14 cellular contexts compared by ENCODE assay signal in the genomic region with DNA sequence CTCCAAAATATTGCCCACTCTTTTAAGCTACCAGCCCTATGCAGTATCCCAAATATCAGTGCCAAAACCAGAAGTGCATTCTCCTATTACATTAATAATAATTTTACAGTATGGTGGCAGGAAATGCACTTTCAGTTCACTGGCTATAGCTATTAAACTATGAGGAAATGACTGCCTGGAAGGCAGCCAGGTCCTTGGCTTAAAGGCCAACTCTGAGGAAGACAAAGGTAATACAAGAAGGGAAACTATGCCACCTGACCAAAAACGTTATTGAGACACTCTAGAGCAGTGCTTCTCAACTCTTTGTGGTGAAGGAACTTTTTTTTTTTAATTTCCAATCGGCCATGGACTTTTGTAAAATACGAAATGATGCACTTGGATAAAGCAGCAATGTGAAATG.
DNase-seq lines count a peak whose midpoint lies in the region; ATAC-seq and TF ChIP-seq lines count a peak whose summit lies in the region.
"Had no signal": no experiment of that assay in that cellular context is flagged by ENCODE, and none has a peak within 500 bp of the region (broad histone marks: within the 10 kb centered on the region; RNA-seq: fewer than 3 reads in every experiment).

No MANE protein-coding gene starts in this region.

- no peaks in the 10 kb centered on the region for H4K20me1 ChIP-seq in HCT116 (ENCODE audit: insufficient read depth)

- no peaks in the 10 kb centered on the region for H3K36me3 Mint-ChIP-seq in activated naive CD4-positive, alpha-beta T cell treated with anti-CD3 and anti-CD28 coated beads, Interleukin-2, amount 10 ng/mL, durations not matched to agents 7 days and 5 days

- H3K9me3 Mint-ChIP-seq in activated naive CD4-positive, alpha-beta T cell treated with anti-CD3 and anti-CD28 coated beads, Interleukin-2, amount 10 ng/mL, durations not matched to agents 7 days and 5 days, result peaks cover 3% of the 10 kb centered on the region

- no peak overlapping the region for H3K9ac ChIP-seq in HCT116 (ENCODE audit: low read length)

- TF ChIP-seq CTCF in A673 (conservative IDR thresholded peaks at IDR 0.05; ENCODE audit: low read depth, low read length), result no peak
- TF ChIP-seq CTCF in HCT116 (IDR thresholded peaks at IDR 0.05 in 2 of 3, conservative IDR thresholded peaks at IDR 0.05 in 1 of 3; ENCODE audit: borderline replicate concordance in 1 of 3, insufficient read depth in 1 of 3, low read depth in 2 of 3, low read length in 2 of 3), result no peak
- no peak for TF ChIP-seq CTCF in fibroblast of pulmonary artery (IDR thresholded peaks at IDR 0.05; ENCODE audit: low read length, missing control alignments)

- H3K79me2 ChIP-seq in HCT116 (ENCODE audit: insufficient read depth, low read length), result no peaks in the 10 kb centered on the region

- H3K4me1 Mint-ChIP-seq in activated naive CD4-positive, alpha-beta T cell treated with anti-CD3 and anti-CD28 coated beads, Interleukin-2, amount 10 ng/mL, durations not matched to agents 7 days and 5 days, result no peaks in the 10 kb centered on the region

- H2AFZ ChIP-seq in HCT116 (ENCODE audit: low read depth, low read length, poor library complexity, severe bottlenecking), result no peak overlapping the region

- H3K27me3 Mint-ChIP-seq in activated naive CD4-positive, alpha-beta T cell treated with anti-CD3 and anti-CD28 coated beads, Interleukin-2, amount 10 ng/mL, durations not matched to agents 7 days and 5 days, result no peaks in the 10 kb centered on the region

- no peak overlapping the region for H3K4me3 ChIP-seq in A673 (ENCODE audit: low read depth, low read length, poor library complexity, severe bottlenecking)
- H3K4me3 ChIP-seq in HCT116 (replicated peaks in 1 of 2; ENCODE audit: low read depth in 1 of 2, low read length in 2 of 2), result no peak overlapping the region
- no peak overlapping the region for H3K4me3 ChIP-seq in fibroblast of pulmonary artery (replicated peaks; ENCODE audit: low read depth, low read length)
- H3K4me3 ChIP-seq: coronary artery had no signal

- no peak overlapping the region for H3K4me3 Mint-ChIP-seq in activated naive CD4-positive, alpha-beta T cell treated with anti-CD3 and anti-CD28 coated beads, Interleukin-2, amount 10 ng/mL, durations not matched to agents 7 days and 5 days

- CTCF ChIA-PET in A673 (lab: Charles Lee) (no interaction called here), HCT116 (lab: Charles Lee) (no interaction called here)
- CTCF ChIA-PET in activated naive CD4-positive, alpha-beta T cell treated with anti-CD3 and anti-CD28 coated beads, Interleukin-2, amount 10 ng/mL, durations not matched to agents 7 days and 5 days (lab: Charles Lee), result no interaction called here

- RAD21 ChIA-PET in HCT116 (lab: Charles Lee; ENCODE audit: low non-redundant PET in 1 of 2, low total read pairs in 2 of 2, uncharacterized antibody in 2 of 2, unreplicated experiment in 2 of 2), result no interaction called here

- peak; percentile 8 for DNase-seq in A673 (ENCODE audit: low spot score)
- DNase-seq in HCT116 (ENCODE audit: low read depth, low spot score), result no peak
- peak; percentile 47 for DNase-seq in NCI-H69 (lab: John Stamatoyannopoulos, UW)
- DNase-seq in fibroblast of pulmonary artery (ENCODE audit: low read depth), result peak; percentile 21
- DNase-seq in activated naive CD4-positive, alpha-beta T cell treated with anti-CD3 and anti-CD28 coated beads, Interleukin-2, amount 10 ng/mL, durations not matched to agents 7 days and 5 days, result no peak
- DNase-seq in D341Med (ENCODE audit: low spot score), result no peak
- DNase-seq: occipital lobe; stimulated activated CD4-positive, alpha-beta T cell treated with anti-CD3 and anti-CD28 coated beads, Interleukin-2, amount 100 ng/mL, for 48 hours; stimulated activated naive CD4-positive, alpha-beta T cell; T-helper 9 cell had no signal

- H3K27me3 ChIP-seq in A673 (replicated peaks; ENCODE audit: insufficient read depth, low read depth, low read length, poor library complexity) (no peaks in the 10 kb centered on the region), HCT116 (ENCODE audit: insufficient read depth, low read length) (no peaks in the 10 kb centered on the region)

- no TSS peak for BruUV-seq in A673 (replicated peaks; lab: Mats Ljungman, UMichigan)
- BruUV-seq in HCT116 (replicated peaks; lab: Mats Ljungman, UMichigan), result no TSS peak

- H3K4me2 ChIP-seq in HCT116 (ENCODE audit: low read length), result 0 out of 2 replicates have a peak overlapping the region, but pooled peaks have one; percentile 21

- H3K27ac Mint-ChIP-seq in activated naive CD4-positive, alpha-beta T cell treated with anti-CD3 and anti-CD28 coated beads, Interleukin-2, amount 10 ng/mL, durations not matched to agents 7 days and 5 days, result no peak overlapping the region
- H3K27ac Mint-ChIP-seq: activated naive CD4-positive, alpha-beta T cell treated with anti-CD3 and anti-CD28 coated beads, Interleukin-2, amount 50 U/mL, for 72 hours had no signal

- no peak for TF ChIP-seq RAD21 in HCT116 (IDR thresholded peaks at IDR 0.05; ENCODE audit: low read depth)

- no peak for TF ChIP-seq POLR2A in HCT116 (IDR thresholded peaks at IDR 0.05; ENCODE audit: borderline replicate concordance, extremely low read depth, insufficient read depth, insufficient read length)

- ATAC-seq in HCT116 (no peak), HG03520 (IDR thresholded peaks at IDR 0.05; ENCODE audit: unreplicated experiment) (no peak), HG02852 (IDR thresholded peaks at IDR 0.05; ENCODE audit: unreplicated experiment) (no peak)
- ATAC-seq: activated naive CD4-positive, alpha-beta T cell treated with anti-CD3 and anti-CD28 coated beads, Interleukin-2, amount 50 U/mL, for 72 hours had no signal

- H3K36me3 ChIP-seq in A673 (ENCODE audit: insufficient read depth, low read length, poor library complexity, severe bottlenecking), result no peaks in the 10 kb centered on the region
- H3K36me3 ChIP-seq in HCT116 (ENCODE audit: control insufficient read depth in 1 of 2, insufficient read depth in 2 of 2, low read length in 2 of 2), result no peaks in the 10 kb centered on the region

- POLR2A ChIA-PET in A673 (lab: Charles Lee; ENCODE audit: low non-redundant PET) (no interaction called here), HCT116 (lab: Charles Lee) (no interaction called here)

- no peak overlapping the region for H3K27ac ChIP-seq in A673 (ENCODE audit: low read depth, low read length, poor library complexity, severe bottlenecking)
- H3K27ac ChIP-seq in HCT116 (ENCODE audit: low read depth, low read length), result no peak overlapping the region
- H3K27ac ChIP-seq: coronary artery had no signal

- H3K9me3 ChIP-seq in A673 (ENCODE audit: low read depth, low read length, poor library complexity, severe bottlenecking) (no peaks in the 10 kb centered on the region), HCT116 (ENCODE audit: control insufficient read depth in 1 of 2, insufficient read depth in 1 of 2, low read depth in 1 of 2, low read length in 2 of 2) (no peaks in the 10 kb centered on the region)

- no peaks in the 10 kb centered on the region for H3K4me1 ChIP-seq in A673 (ENCODE audit: insufficient read depth, low read length, poor library complexity, severe bottlenecking)
- peaks cover 5 to 10% of the 10 kb centered on the region in 2 experiments; a peak in 2 of 4 replicates for H3K4me1 ChIP-seq in HCT116 (ENCODE audit: control insufficient read depth in 1 of 2, insufficient read depth in 2 of 2, low read length in 2 of 2)

- no peaks in the 10 kb centered on the region for H3K9me2 ChIP-seq in HCT116 (ENCODE audit: insufficient read depth)

- intact Hi-C loops in A673 (cut with micrococcal nuclease; ENCODE audit: unreplicated experiment) (no loop called here), HCT116 (cut with micrococcal nuclease) (no loop called here)

TF ChIP-seq in HCT116, 20 proteins besides CTCF, POLR2A, EP300 and RAD21:
- TF ChIP-seq EZH2phosphoT487 (IDR thresholded peaks at IDR 0.05; ENCODE audit: borderline replicate concordance), result no peak

Comparison
In these comparisons a context has a peak if more than half of its experiments do, and no peak if none do; other contexts are left out.
1. DNase-seq: peak in A673 (single experiment), NCI-H69 (single experiment) and fibroblast of pulmonary artery (single experiment); none in HCT116 (single experiment), activated naive CD4-positive, alpha-beta T cell treated with anti-CD3 and anti-CD28 coated beads, Interleukin-2, amount 10 ng/mL, durations not matched to agents 7 days and 5 days (single experiment) and D341Med (single experiment).